ENCODE assay signal across 1 cellular context in the genomic region with DNA sequence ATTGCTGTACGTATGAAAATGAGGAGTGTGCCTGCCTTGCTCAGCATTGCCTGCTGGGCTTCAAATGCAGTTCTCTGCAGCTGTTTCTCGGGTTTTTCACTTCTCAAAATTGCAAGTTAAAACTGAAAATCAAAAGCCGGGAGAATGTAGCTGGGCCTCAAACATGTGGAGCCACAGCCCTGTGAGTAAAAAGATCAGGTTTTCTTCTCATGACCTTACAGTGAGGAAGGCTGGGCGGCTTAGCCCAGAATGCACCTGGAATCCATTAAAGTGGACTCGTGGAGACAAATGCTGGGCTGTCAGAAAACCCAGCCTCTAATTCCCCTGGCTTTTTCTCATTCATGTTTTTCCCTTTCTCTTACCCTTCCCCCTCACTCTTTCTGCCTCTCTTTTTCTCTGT.
A peak's percentile ranks its signal among the peaks of the same experiment; 100 is the strongest.
TF ChIP-seq lines count a peak whose summit lies in the region.

No MANE protein-coding gene starts in this region.

TF ChIP-seq in GM12878, 131 proteins besides CTCF, POLR2A, EP300 and RAD21 (continues in another document):
- TF ChIP-seq, protein P1, sequence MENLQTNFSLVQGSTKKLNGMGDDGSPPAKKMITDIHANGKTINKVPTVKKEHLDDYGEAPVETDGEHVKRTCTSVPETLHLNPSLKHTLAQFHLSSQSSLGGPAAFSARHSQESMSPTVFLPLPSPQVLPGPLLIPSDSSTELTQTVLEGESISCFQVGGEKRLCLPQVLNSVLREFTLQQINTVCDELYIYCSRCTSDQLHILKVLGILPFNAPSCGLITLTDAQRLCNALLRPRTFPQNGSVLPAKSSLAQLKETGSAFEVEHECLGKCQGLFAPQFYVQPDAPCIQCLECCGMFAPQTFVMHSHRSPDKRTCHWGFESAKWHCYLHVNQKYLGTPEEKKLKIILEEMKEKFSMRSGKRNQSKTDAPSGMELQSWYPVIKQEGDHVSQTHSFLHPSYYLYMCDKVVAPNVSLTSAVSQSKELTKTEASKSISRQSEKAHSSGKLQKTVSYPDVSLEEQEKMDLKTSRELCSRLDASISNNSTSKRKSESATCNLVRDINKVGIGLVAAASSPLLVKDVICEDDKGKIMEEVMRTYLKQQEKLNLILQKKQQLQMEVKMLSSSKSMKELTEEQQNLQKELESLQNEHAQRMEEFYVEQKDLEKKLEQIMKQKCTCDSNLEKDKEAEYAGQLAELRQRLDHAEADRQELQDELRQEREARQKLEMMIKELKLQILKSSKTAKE (IDR thresholded peaks at IDR 0.05; ENCODE audit: low read depth, poor library complexity, severe bottlenecking): no peak
- TF ChIP-seq EED (IDR thresholded peaks at IDR 0.05; ENCODE audit: low read depth) (peak; percentile 71; the same call in 1 of the 2 replicates), ETV6 (conservative IDR thresholded peaks at IDR 0.05 in 1 of 2, IDR thresholded peaks at IDR 0.05 in 1 of 2; ENCODE audit: borderline replicate concordance in 1 of 2, low read depth in 1 of 2) (peak in 1 of 2 experiments; percentile 46; a peak in 1 of 4 replicates), IKZF2 (IDR thresholded peaks at IDR 0.05) (peak; percentile 59 to 67), BMI1 (IDR thresholded peaks at IDR 0.05; ENCODE audit: borderline replicate concordance) (no peak), CHD4 (IDR thresholded peaks at IDR 0.05) (no peak), RAD51 (IDR thresholded peaks at IDR 0.05) (0 out of 2 replicates have a peak, but pooled peaks have one; percentile 13), ZNF274 (IDR thresholded peaks at IDR 0.05; ENCODE audit: insufficient read depth, insufficient read length) (no peak), MTA3 (IDR thresholded peaks at IDR 0.05; ENCODE audit: borderline replicate concordance, low read length) (no peak), KDM1A (IDR thresholded peaks at IDR 0.05; ENCODE audit: borderline replicate concordance) (no peak), SREBF1 (IDR thresholded peaks at IDR 0.05; ENCODE audit: low read length) (no peak), ESRRA (IDR thresholded peaks at IDR 0.05; ENCODE audit: low read length) (no peak), JUNB (IDR thresholded peaks at IDR 0.05) (no peak), SMARCA5 (IDR thresholded peaks at IDR 0.05) (peak; percentile 20; the same call in 1 of the 2 replicates), KLF5 (IDR thresholded peaks at IDR 0.05; ENCODE audit: partially characterized antibody) (no peak), NRF1 (conservative IDR thresholded peaks at IDR 0.05; ENCODE audit: low read depth, low read length) (no peak), CREM (IDR thresholded peaks at IDR 0.05; ENCODE audit: low read depth) (peak; percentile 10; the same call in 1 of the 2 replicates), MXI1 (IDR thresholded peaks at IDR 0.05; ENCODE audit: low read depth, low read length) (peak; percentile 82), IKZF1 (conservative IDR thresholded peaks at IDR 0.05) (peak; percentile 57), EZH2 (IDR thresholded peaks at IDR 0.05; ENCODE audit: borderline replicate concordance, control insufficient read depth, low read depth, low read length) (no peak), HDAC6 (IDR thresholded peaks at IDR 0.05; ENCODE audit: unreplicated experiment) (no peak), STAT1 (conservative IDR thresholded peaks at IDR 0.05) (no peak), SPI1 (IDR thresholded peaks at IDR 0.05; ENCODE audit: borderline replicate concordance, insufficient read depth, low read depth, low read length) (peak; percentile 74), NFXL1 (IDR thresholded peaks at IDR 0.05; ENCODE audit: borderline replicate concordance) (no peak), ZNF622 (IDR thresholded peaks at IDR 0.05) (no peak), GATAD2B (conservative IDR thresholded peaks at IDR 0.05; ENCODE audit: low read depth) (no peak; the same call in 1 of the 2 replicates), TCF3 (IDR thresholded peaks at IDR 0.05; ENCODE audit: borderline replicate concordance, insufficient read depth, low read depth, low read length) (peak; percentile 58; the same call in 1 of the 2 replicates), ATF7 (IDR thresholded peaks at IDR 0.05; ENCODE audit: low read depth) (no peak), SIX5 (IDR thresholded peaks at IDR 0.05; ENCODE audit: low read depth, low read length, severe bottlenecking) (no peak), BRCA1 (IDR thresholded peaks at IDR 0.05; ENCODE audit: low read depth, low read length) (no peak), BCL11A (IDR thresholded peaks at IDR 0.05; ENCODE audit: low read depth, low read length) (no peak), SMC3 (IDR thresholded peaks at IDR 0.05; ENCODE audit: borderline replicate concordance, low read length) (no peak), EGR1 (IDR thresholded peaks at IDR 0.05; ENCODE audit: borderline replicate concordance in 1 of 2, low read depth in 2 of 2, low read length in 2 of 2) (no peak), DPF2 (IDR thresholded peaks at IDR 0.05) (no peak), GABPA (IDR thresholded peaks at IDR 0.05; ENCODE audit: low read depth) (no peak), ASH2L (IDR thresholded peaks at IDR 0.05; ENCODE audit: borderline replicate concordance, low read depth) (peak; percentile 53; the same call in 1 of the 2 replicates), ZBED1 (IDR thresholded peaks at IDR 0.05; ENCODE audit: borderline replicate concordance) (no peak), POLR2AphosphoS5 (IDR thresholded peaks at IDR 0.05; ENCODE audit: low read length) (no peak), RCOR1 (conservative IDR thresholded peaks at IDR 0.05; ENCODE audit: low read depth, low read length) (no peak), CBX5 (IDR thresholded peaks at IDR 0.05; ENCODE audit: low read depth) (peak; percentile 92), PML (IDR thresholded peaks at IDR 0.05; ENCODE audit: low read length) (no peak; the same call in 1 of the 2 replicates), TBL1XR1 (IDR thresholded peaks at IDR 0.05; ENCODE audit: low read depth, low read length) (0 out of 2 replicates have a peak, but pooled peaks have one; percentile 10), POLR2AphosphoS2 (IDR thresholded peaks at IDR 0.05; ENCODE audit: low read depth, low read length) (no peak), SMAD1 (IDR thresholded peaks at IDR 0.05; ENCODE audit: low read depth, partially characterized antibody) (no peak)
- TF ChIP-seq, protein P2, sequence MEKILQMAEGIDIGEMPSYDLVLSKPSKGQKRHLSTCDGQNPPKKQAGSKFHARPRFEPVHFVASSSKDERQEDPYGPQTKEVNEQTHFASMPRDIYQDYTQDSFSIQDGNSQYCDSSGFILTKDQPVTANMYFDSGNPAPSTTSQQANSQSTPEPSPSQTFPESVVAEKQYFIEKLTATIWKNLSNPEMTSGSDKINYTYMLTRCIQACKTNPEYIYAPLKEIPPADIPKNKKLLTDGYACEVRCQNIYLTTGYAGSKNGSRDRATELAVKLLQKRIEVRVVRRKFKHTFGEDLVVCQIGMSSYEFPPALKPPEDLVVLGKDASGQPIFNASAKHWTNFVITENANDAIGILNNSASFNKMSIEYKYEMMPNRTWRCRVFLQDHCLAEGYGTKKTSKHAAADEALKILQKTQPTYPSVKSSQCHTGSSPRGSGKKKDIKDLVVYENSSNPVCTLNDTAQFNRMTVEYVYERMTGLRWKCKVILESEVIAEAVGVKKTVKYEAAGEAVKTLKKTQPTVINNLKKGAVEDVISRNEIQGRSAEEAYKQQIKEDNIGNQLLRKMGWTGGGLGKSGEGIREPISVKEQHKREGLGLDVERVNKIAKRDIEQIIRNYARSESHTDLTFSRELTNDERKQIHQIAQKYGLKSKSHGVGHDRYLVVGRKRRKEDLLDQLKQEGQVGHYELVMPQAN (conservative IDR thresholded peaks at IDR 0.05): no peak
- TF ChIP-seq, protein P3, sequence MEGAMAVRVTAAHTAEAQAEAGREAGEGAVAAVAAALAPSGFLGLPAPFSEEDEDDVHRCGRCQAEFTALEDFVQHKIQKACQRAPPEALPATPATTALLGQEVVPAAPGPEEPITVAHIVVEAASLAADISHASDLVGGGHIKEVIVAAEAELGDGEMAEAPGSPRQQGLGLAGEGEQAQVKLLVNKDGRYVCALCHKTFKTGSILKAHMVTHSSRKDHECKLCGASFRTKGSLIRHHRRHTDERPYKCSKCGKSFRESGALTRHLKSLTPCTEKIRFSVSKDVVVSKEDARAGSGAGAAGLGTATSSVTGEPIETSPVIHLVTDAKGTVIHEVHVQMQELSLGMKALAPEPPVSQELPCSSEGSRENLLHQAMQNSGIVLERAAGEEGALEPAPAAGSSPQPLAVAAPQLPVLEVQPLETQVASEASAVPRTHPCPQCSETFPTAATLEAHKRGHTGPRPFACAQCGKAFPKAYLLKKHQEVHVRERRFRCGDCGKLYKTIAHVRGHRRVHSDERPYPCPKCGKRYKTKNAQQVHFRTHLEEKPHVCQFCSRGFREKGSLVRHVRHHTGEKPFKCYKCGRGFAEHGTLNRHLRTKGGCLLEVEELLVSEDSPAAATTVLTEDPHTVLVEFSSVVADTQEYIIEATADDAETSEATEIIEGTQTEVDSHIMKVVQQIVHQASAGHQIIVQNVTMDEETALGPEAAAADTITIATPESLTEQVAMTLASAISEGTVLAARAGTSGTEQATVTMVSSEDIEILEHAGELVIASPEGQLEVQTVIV (IDR thresholded peaks at IDR 0.05; ENCODE audit: borderline replicate concordance, partially characterized antibody): no peak
- TF ChIP-seq, protein P4, sequence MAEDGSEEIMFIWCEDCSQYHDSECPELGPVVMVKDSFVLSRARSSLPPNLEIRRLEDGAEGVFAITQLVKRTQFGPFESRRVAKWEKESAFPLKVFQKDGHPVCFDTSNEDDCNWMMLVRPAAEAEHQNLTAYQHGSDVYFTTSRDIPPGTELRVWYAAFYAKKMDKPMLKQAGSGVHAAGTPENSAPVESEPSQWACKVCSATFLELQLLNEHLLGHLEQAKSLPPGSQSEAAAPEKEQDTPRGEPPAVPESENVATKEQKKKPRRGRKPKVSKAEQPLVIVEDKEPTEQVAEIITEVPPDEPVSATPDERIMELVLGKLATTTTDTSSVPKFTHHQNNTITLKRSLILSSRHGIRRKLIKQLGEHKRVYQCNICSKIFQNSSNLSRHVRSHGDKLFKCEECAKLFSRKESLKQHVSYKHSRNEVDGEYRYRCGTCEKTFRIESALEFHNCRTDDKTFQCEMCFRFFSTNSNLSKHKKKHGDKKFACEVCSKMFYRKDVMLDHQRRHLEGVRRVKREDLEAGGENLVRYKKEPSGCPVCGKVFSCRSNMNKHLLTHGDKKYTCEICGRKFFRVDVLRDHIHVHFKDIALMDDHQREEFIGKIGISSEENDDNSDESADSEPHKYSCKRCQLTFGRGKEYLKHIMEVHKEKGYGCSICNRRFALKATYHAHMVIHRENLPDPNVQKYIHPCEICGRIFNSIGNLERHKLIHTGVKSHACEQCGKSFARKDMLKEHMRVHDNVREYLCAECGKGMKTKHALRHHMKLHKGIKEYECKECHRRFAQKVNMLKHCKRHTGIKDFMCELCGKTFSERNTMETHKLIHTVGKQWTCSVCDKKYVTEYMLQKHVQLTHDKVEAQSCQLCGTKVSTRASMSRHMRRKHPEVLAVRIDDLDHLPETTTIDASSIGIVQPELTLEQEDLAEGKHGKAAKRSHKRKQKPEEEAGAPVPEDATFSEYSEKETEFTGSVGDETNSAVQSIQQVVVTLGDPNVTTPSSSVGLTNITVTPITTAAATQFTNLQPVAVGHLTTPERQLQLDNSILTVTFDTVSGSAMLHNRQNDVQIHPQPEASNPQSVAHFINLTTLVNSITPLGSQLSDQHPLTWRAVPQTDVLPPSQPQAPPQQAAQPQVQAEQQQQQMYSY (CRISPR knock-in tag; IDR thresholded peaks at IDR 0.05): no peak
- TF ChIP-seq, protein P5, sequence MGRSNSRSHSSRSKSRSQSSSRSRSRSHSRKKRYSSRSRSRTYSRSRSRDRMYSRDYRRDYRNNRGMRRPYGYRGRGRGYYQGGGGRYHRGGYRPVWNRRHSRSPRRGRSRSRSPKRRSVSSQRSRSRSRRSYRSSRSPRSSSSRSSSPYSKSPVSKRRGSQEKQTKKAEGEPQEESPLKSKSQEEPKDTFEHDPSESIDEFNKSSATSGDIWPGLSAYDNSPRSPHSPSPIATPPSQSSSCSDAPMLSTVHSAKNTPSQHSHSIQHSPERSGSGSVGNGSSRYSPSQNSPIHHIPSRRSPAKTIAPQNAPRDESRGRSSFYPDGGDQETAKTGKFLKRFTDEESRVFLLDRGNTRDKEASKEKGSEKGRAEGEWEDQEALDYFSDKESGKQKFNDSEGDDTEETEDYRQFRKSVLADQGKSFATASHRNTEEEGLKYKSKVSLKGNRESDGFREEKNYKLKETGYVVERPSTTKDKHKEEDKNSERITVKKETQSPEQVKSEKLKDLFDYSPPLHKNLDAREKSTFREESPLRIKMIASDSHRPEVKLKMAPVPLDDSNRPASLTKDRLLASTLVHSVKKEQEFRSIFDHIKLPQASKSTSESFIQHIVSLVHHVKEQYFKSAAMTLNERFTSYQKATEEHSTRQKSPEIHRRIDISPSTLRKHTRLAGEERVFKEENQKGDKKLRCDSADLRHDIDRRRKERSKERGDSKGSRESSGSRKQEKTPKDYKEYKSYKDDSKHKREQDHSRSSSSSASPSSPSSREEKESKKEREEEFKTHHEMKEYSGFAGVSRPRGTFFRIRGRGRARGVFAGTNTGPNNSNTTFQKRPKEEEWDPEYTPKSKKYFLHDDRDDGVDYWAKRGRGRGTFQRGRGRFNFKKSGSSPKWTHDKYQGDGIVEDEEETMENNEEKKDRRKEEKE (IDR thresholded peaks at IDR 0.05): no peak
- TF ChIP-seq, protein P6, sequence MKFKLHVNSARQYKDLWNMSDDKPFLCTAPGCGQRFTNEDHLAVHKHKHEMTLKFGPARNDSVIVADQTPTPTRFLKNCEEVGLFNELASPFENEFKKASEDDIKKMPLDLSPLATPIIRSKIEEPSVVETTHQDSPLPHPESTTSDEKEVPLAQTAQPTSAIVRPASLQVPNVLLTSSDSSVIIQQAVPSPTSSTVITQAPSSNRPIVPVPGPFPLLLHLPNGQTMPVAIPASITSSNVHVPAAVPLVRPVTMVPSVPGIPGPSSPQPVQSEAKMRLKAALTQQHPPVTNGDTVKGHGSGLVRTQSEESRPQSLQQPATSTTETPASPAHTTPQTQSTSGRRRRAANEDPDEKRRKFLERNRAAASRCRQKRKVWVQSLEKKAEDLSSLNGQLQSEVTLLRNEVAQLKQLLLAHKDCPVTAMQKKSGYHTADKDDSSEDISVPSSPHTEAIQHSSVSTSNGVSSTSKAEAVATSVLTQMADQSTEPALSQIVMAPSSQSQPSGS (IDR thresholded peaks at IDR 0.05; ENCODE audit: low read length): peak; percentile 66
- TF ChIP-seq, protein P7, sequence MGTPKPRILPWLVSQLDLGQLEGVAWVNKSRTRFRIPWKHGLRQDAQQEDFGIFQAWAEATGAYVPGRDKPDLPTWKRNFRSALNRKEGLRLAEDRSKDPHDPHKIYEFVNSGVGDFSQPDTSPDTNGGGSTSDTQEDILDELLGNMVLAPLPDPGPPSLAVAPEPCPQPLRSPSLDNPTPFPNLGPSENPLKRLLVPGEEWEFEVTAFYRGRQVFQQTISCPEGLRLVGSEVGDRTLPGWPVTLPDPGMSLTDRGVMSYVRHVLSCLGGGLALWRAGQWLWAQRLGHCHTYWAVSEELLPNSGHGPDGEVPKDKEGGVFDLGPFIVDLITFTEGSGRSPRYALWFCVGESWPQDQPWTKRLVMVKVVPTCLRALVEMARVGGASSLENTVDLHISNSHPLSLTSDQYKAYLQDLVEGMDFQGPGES (IDR thresholded peaks at IDR 0.05): no peak
